In the genomic region with DNA sequence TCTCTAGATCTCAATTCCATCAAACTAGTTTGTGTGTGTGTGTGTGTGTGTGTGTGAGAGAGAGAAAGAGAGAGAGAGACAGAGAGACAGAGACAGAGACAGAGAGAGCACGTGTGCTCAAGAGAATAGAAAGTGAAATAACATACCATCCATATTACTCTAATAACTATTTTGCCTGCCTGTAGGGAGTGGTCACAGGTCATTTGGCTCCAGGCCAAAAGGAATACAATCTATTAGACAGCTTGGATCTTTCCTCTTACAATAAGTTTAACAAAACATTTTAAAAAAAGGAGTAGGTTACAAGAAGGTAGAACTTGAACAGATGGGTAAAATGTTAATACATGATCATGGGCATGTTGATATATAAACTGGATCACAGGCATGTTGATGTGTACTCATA, we compare ENCODE assay signal across 28 cellular contexts.
DNase-seq lines count a peak whose midpoint lies in the region; ATAC-seq, FAIRE-seq and TF ChIP-seq lines count a peak whose summit lies in the region.
"Had no signal": no experiment of that assay in that cellular context is flagged by ENCODE, and none has a peak within 500 bp of the region (broad histone marks: within the 10 kb centered on the region; RNA-seq: fewer than 3 reads in every experiment).

No MANE protein-coding gene starts in this region.

- peak overlapping the region; percentile 76 for H3K27ac Mint-ChIP-seq in mesothelial cell of epicardium
- H3K27ac Mint-ChIP-seq: activated naive CD4-positive, alpha-beta T cell treated with anti-CD3 and anti-CD28 coated beads, Interleukin-2, amount 10 ng/mL, durations not matched to agents 7 days and 5 days; CD4-positive, CD25-positive, alpha-beta regulatory T cell; HFFc6; naive thymus-derived CD4-positive, alpha-beta T cell; WTC11 had no signal

- H3K4me1 Mint-ChIP-seq in mesothelial cell of epicardium: peaks cover 56% of the 10 kb centered on the region
- H3K4me1 Mint-ChIP-seq: activated naive CD4-positive, alpha-beta T cell treated with anti-CD3 and anti-CD28 coated beads, Interleukin-2, amount 10 ng/mL, durations not matched to agents 7 days and 5 days; CD4-positive, CD25-positive, alpha-beta regulatory T cell; naive thymus-derived CD4-positive, alpha-beta T cell had no signal

- no peak overlapping the region for H3K4me3 Mint-ChIP-seq in mesothelial cell of epicardium
- H3K4me3 Mint-ChIP-seq: activated naive CD4-positive, alpha-beta T cell treated with anti-CD3 and anti-CD28 coated beads, Interleukin-2, amount 10 ng/mL, durations not matched to agents 7 days and 5 days; CD4-positive, CD25-positive, alpha-beta regulatory T cell; HFFc6; naive thymus-derived CD4-positive, alpha-beta T cell; WTC11 had no signal

- H3K36me3 Mint-ChIP-seq in mesothelial cell of epicardium: peaks cover 4% of the 10 kb centered on the region
- H3K36me3 Mint-ChIP-seq: activated naive CD4-positive, alpha-beta T cell treated with anti-CD3 and anti-CD28 coated beads, Interleukin-2, amount 10 ng/mL, durations not matched to agents 7 days and 5 days; CD4-positive, CD25-positive, alpha-beta regulatory T cell; naive thymus-derived CD4-positive, alpha-beta T cell; WTC11 had no signal

- H3K9me3 Mint-ChIP-seq in mesothelial cell of epicardium: peaks cover 6% of the 10 kb centered on the region
- H3K9me3 Mint-ChIP-seq: activated naive CD4-positive, alpha-beta T cell treated with anti-CD3 and anti-CD28 coated beads, Interleukin-2, amount 10 ng/mL, durations not matched to agents 7 days and 5 days; HFFc6 had no signal

- peak; percentile 25 for DNase-seq in EL
- peak; percentile 10 for DNase-seq in NCI-H146 treated with DMSO at 0.1 percent for 48 hours (lab: John Stamatoyannopoulos, UW; ENCODE audit: unreplicated experiment)
- DNase-seq in bronchial epithelial cell (ENCODE audit: low read depth): peak; percentile 40
- DNase-seq in mesothelial cell of epicardium (ENCODE audit: low spot score in 2 of 2, unreplicated experiment in 2 of 2): no peak
- DNase-seq in NCI-H1417 treated with DMSO at 0.1 percent for 48 hours (lab: John Stamatoyannopoulos, UW): no peak
- DNase-seq in SKM-1 treated with dmso at 0.1 percent for 144 hours (lab: John Stamatoyannopoulos, UW; ENCODE audit: unreplicated experiment): no peak
- no peak for DNase-seq in nucleus accumbens (lab: John Stamatoyannopoulos, UW)
- DNase-seq: activated naive CD4-positive, alpha-beta T cell treated with anti-CD3 and anti-CD28 coated beads, Interleukin-2, amount 10 ng/mL, durations not matched to agents 7 days and 5 days; amygdala; CD4-positive, CD25-positive, alpha-beta regulatory T cell; central memory CD4-positive, alpha-beta T cell; GM23248; head of caudate nucleus; HFFc6; left colon; naive thymus-derived CD4-positive, alpha-beta T cell; NCI-H187; NCI-H82; Right ventricle myocardium superior; stimulated activated CD4-positive, alpha-beta T cell treated with anti-CD3 and anti-CD28 coated beads, Interleukin-12 subunit alpha, Interleukin-12 subunit beta, amount 100 ng/mL, for 4 hours; stimulated activated CD4-positive, alpha-beta T cell treated with anti-CD3 and anti-CD28 coated beads, Interleukin-4, amount 100 ng/mL, for 24 hours; stimulated activated naive CD4-positive, alpha-beta T cell; T-helper 9 cell; thyroid gland had no signal

- no peak for ATAC-seq in HG03025 (IDR thresholded peaks at IDR 0.05; ENCODE audit: low FRiP score, unreplicated experiment)
- ATAC-seq: left colon; naive thymus-derived CD4-positive, alpha-beta T cell; WTC11 had no signal

- no peaks in the 10 kb centered on the region for H3K27me3 ChIP-seq in bronchial epithelial cell (ENCODE audit: control insufficient read depth, insufficient read depth, low read length)
- H3K27me3 ChIP-seq: thyroid gland had no signal

- H3K27me3 Mint-ChIP-seq in mesothelial cell of epicardium (ENCODE audit: low read depth): no peaks in the 10 kb centered on the region
- H3K27me3 Mint-ChIP-seq: activated naive CD4-positive, alpha-beta T cell treated with anti-CD3 and anti-CD28 coated beads, Interleukin-2, amount 10 ng/mL, durations not matched to agents 7 days and 5 days; CD4-positive, CD25-positive, alpha-beta regulatory T cell had no signal

- TF ChIP-seq CTCF in bronchial epithelial cell (IDR thresholded peaks at IDR 0.05; ENCODE audit: insufficient read depth, low read length, severe bottlenecking): no peak
- TF ChIP-seq CTCF in mesothelial cell of epicardium (IDR thresholded peaks at IDR 0.05; ENCODE audit: unreplicated experiment): no peak

- no peaks in the 10 kb centered on the region for H3K36me3 ChIP-seq in bronchial epithelial cell (ENCODE audit: control insufficient read depth, insufficient read depth, low read length)
- H3K36me3 ChIP-seq: thyroid gland had no signal

- FAIRE-seq in bronchial epithelial cell (lab: Jason Lieb, UNC): no peak
- FAIRE-seq: endothelial cell of umbilical vein, G401.6 had no signal

- H3K4me3 ChIP-seq in bronchial epithelial cell (ENCODE audit: low read depth, low read length): no peak overlapping the region
- H3K4me3 ChIP-seq: GM23248, thyroid gland had no signal

Comparison
In these comparisons a context has a peak if more than half of its experiments do, and no peak if none do; other contexts are left out.
1. DNase-seq: peak in EL (single experiment), NCI-H146 treated with DMSO at 0.1 percent for 48 hours (single experiment) and bronchial epithelial cell (single experiment); none in mesothelial cell of epicardium (0 of 2), NCI-H1417 treated with DMSO at 0.1 percent for 48 hours (single experiment), SKM-1 treated with dmso at 0.1 percent for 144 hours (single experiment) and nucleus accumbens (0 of 56).